In genomic region chr19:7456964-7457541, GRCh38 we compare ENCODE assay signal across 20 cellular contexts. TPM values are rescaled to one million over a fixed set of nuclear protein-coding genes. Genes with fewer than 3 reads are reported as not detected.
A peak's percentile ranks its signal among the peaks of the same experiment; 100 is the strongest.
DNase-seq lines count a peak whose midpoint lies in the region; ATAC-seq lines count a peak whose summit lies in the region.
"Had no signal": no experiment of that assay in that cellular context is flagged by ENCODE, and none has a peak within 500 bp of the region (broad histone marks: within the 10 kb centered on the region; RNA-seq: fewer than 3 reads in every experiment).

No MANE protein-coding gene starts in this region.

- H3K4me3 Mint-ChIP-seq in activated T-helper 2 cell treated with anti-CD3 and anti-CD28 coated beads, Interferon-gamma antibody, Interleukin-2, Interleukin-4, amounts not matched to agents 10 μg/mL and 5 μg/mL and 100 μg/mL, durations not matched to agents 14 hours and 24 hours and 36 hours (ENCODE audit: low read depth): no peak overlapping the region
- no peak overlapping the region for H3K4me3 Mint-ChIP-seq in stimulated activated naive B cell treated with anti-CD40 and anti-IgM and Interleukin-4, amounts not matched to agents 10 μg/mL and 1 μg/mL and 100 μg/mL, for 72 hours
- H3K4me3 Mint-ChIP-seq: activated CD4-positive, alpha-beta T cell treated with anti-CD3 and anti-CD28 coated beads, Interleukin-2, amount 10 ng/mL, durations not matched to agents 24 days and 14 days; brain; neural progenitor cell had no signal

- peaks cover 14% of the 10 kb centered on the region for H3K9me3 Mint-ChIP-seq in activated T-helper 2 cell treated with anti-CD3 and anti-CD28 coated beads, Interferon-gamma antibody, Interleukin-2, Interleukin-4, amounts not matched to agents 10 μg/mL and 5 μg/mL and 100 μg/mL, durations not matched to agents 14 hours and 24 hours and 36 hours
- H3K9me3 Mint-ChIP-seq in stimulated activated naive B cell treated with anti-CD40 and anti-IgM and Interleukin-4, amounts not matched to agents 10 μg/mL and 1 μg/mL and 100 μg/mL, for 72 hours: peaks cover 2 to 8% of the 10 kb centered on the region in 2 donors

- no peaks in the 10 kb centered on the region for H3K27me3 Mint-ChIP-seq in activated T-helper 2 cell treated with anti-CD3 and anti-CD28 coated beads, Interferon-gamma antibody, Interleukin-2, Interleukin-4, amounts not matched to agents 10 μg/mL and 5 μg/mL and 100 μg/mL, durations not matched to agents 14 hours and 24 hours and 36 hours (ENCODE audit: low read depth)
- no peaks in the 10 kb centered on the region for H3K27me3 Mint-ChIP-seq in stimulated activated naive B cell treated with anti-CD40 and anti-IgM and Interleukin-4, amounts not matched to agents 10 μg/mL and 1 μg/mL and 100 μg/mL, for 72 hours
- H3K27me3 Mint-ChIP-seq: activated CD4-positive, alpha-beta T cell treated with anti-CD3 and anti-CD28 coated beads, Interleukin-2, amount 10 ng/mL, durations not matched to agents 24 days and 14 days; brain had no signal

- intact Hi-C loops in activated T-helper 2 cell treated with anti-CD3 and anti-CD28 coated beads, Interferon-gamma antibody, Interleukin-2, Interleukin-4, amounts not matched to agents 10 μg/mL and 5 μg/mL and 100 μg/mL, durations not matched to agents 14 hours and 24 hours and 36 hours (cut with micrococcal nuclease): no loop called here

- peak overlapping the region; percentile 52 for H3K27ac Mint-ChIP-seq in activated T-helper 2 cell treated with anti-CD3 and anti-CD28 coated beads, Interferon-gamma antibody, Interleukin-2, Interleukin-4, amounts not matched to agents 10 μg/mL and 5 μg/mL and 100 μg/mL, durations not matched to agents 14 hours and 24 hours and 36 hours
- peak overlapping the region; percentile 5 for H3K27ac Mint-ChIP-seq in stimulated activated naive B cell treated with anti-CD40 and anti-IgM and Interleukin-4, amounts not matched to agents 10 μg/mL and 1 μg/mL and 100 μg/mL, for 72 hours
- H3K27ac Mint-ChIP-seq: activated CD4-positive, alpha-beta T cell treated with anti-CD3 and anti-CD28 coated beads, Interleukin-2, amount 10 ng/mL, durations not matched to agents 24 days and 14 days; brain; neural progenitor cell had no signal

- ATAC-seq in stimulated activated naive B cell treated with anti-CD40 and anti-IgM and Interleukin-4, amounts not matched to agents 10 μg/mL and 1 μg/mL and 100 μg/mL, for 72 hours (replicated peaks): no peak
- ATAC-seq: mucosa of descending colon, psoas muscle, upper lobe of right lung had no signal

- DNase-seq in stimulated activated CD4-positive, alpha-beta T cell treated with anti-CD3 and anti-CD28 coated beads, Interleukin-1b, Interleukin-23, amount 100 ng/mL, for 48 hours: peak; percentile 16
- no peak for DNase-seq in stimulated activated CD4-positive, alpha-beta T cell treated with anti-CD3 and anti-CD28 coated beads, Interleukin-2, amount 100 ng/mL, for 48 hours
- peak; percentile 29 for DNase-seq in LHCN-M2 (ENCODE audit: low read depth)
- DNase-seq in activated T-helper 2 cell treated with anti-CD3 and anti-CD28 coated beads, Interferon-gamma antibody, Interleukin-2, Interleukin-4, amounts not matched to agents 10 μg/mL and 5 μg/mL and 100 μg/mL, durations not matched to agents 14 hours and 24 hours and 36 hours (ENCODE audit: low spot score): no peak
- no peak for DNase-seq in stimulated activated naive B cell treated with anti-CD40 and anti-IgM and Interleukin-4, amounts not matched to agents 10 μg/mL and 1 μg/mL and 100 μg/mL, for 72 hours
- no peak for DNase-seq in NOMO-1 (lab: John Stamatoyannopoulos, UW; ENCODE audit: unreplicated experiment in 2 of 2)
- DNase-seq in SW480 (ENCODE audit: low spot score): no peak
- DNase-seq: activated CD4-positive, alpha-beta T cell treated with anti-CD3 and anti-CD28 coated beads, Interleukin-2, amount 10 ng/mL, durations not matched to agents 24 days and 14 days; AML-193; cortex of kidney; foreskin melanocyte; hippocampal formation; mucosa of descending colon; NCI-H1105 treated with DMSO at 0.1 percent for 48 hours; NCI-H510A treated with DMSO at 0.1 percent for 48 hours; psoas muscle; Right ventricle myocardium superior; upper lobe of right lung had no signal

- peaks cover 68% of the 10 kb centered on the region for H3K36me3 Mint-ChIP-seq in activated T-helper 2 cell treated with anti-CD3 and anti-CD28 coated beads, Interferon-gamma antibody, Interleukin-2, Interleukin-4, amounts not matched to agents 10 μg/mL and 5 μg/mL and 100 μg/mL, durations not matched to agents 14 hours and 24 hours and 36 hours (ENCODE audit: low read depth)
- H3K36me3 Mint-ChIP-seq in stimulated activated naive B cell treated with anti-CD40 and anti-IgM and Interleukin-4, amounts not matched to agents 10 μg/mL and 1 μg/mL and 100 μg/mL, for 72 hours: peaks cover 53 to 70% of the 10 kb centered on the region in 2 donors

- H3K4me1 Mint-ChIP-seq in activated T-helper 2 cell treated with anti-CD3 and anti-CD28 coated beads, Interferon-gamma antibody, Interleukin-2, Interleukin-4, amounts not matched to agents 10 μg/mL and 5 μg/mL and 100 μg/mL, durations not matched to agents 14 hours and 24 hours and 36 hours (ENCODE audit: low read depth): no peaks in the 10 kb centered on the region
- H3K4me1 Mint-ChIP-seq in stimulated activated naive B cell treated with anti-CD40 and anti-IgM and Interleukin-4, amounts not matched to agents 10 μg/mL and 1 μg/mL and 100 μg/mL, for 72 hours: peaks cover 0 to 11% of the 10 kb centered on the region in 2 donors
- H3K4me1 Mint-ChIP-seq: activated CD4-positive, alpha-beta T cell treated with anti-CD3 and anti-CD28 coated beads, Interleukin-2, amount 10 ng/mL, durations not matched to agents 24 days and 14 days; brain; neural progenitor cell had no signal

RNA-seq across cellular contexts. Expression of gene PEX11G, which starts 31.8 kb away (rescaled TPM):
- 3.5 and 3.8 TPM in 2 replicates for total RNA-seq in LHCN-M2 (2014; rRNA removed)
- polyA plus RNA-seq in LHCN-M2 (2012): 3.5 TPM
- 1.3 and 2.5 TPM in 2 replicates for total RNA-seq in activated T-helper 2 cell treated with anti-CD3 and anti-CD28 coated beads, Interferon-gamma antibody, Interleukin-2, Interleukin-4, amounts not matched to agents 10 μg/mL and 5 μg/mL and 100 μg/mL, durations not matched to agents 14 hours and 24 hours and 36 hours

RNA-seq across cellular contexts. Expression of gene ZNF358, which starts 58.9 kb away (rescaled TPM):
- total RNA-seq in LHCN-M2 (2014; rRNA removed): 59.1 and 59.6 TPM in 2 replicates
- polyA plus RNA-seq in LHCN-M2 (2012): 65.2 TPM
- 5.3 and 7.9 TPM in 2 replicates for total RNA-seq in activated T-helper 2 cell treated with anti-CD3 and anti-CD28 coated beads, Interferon-gamma antibody, Interleukin-2, Interleukin-4, amounts not matched to agents 10 μg/mL and 5 μg/mL and 100 μg/mL, durations not matched to agents 14 hours and 24 hours and 36 hours

Comparison
In these comparisons a context has a peak if more than half of its experiments do, and no peak if none do; other contexts are left out.
1. DNase-seq: peak in stimulated activated CD4-positive, alpha-beta T cell treated with anti-CD3 and anti-CD28 coated beads, Interleukin-1b, Interleukin-23, amount 100 ng/mL, for 48 hours (single experiment) and LHCN-M2 (single experiment); none in stimulated activated CD4-positive, alpha-beta T cell treated with anti-CD3 and anti-CD28 coated beads, Interleukin-2, amount 100 ng/mL, for 48 hours (0 of 2), activated T-helper 2 cell treated with anti-CD3 and anti-CD28 coated beads, Interferon-gamma antibody, Interleukin-2, Interleukin-4, amounts not matched to agents 10 μg/mL and 5 μg/mL and 100 μg/mL, durations not matched to agents 14 hours and 24 hours and 36 hours (single experiment), stimulated activated naive B cell treated with anti-CD40 and anti-IgM and Interleukin-4, amounts not matched to agents 10 μg/mL and 1 μg/mL and 100 μg/mL, for 72 hours (single experiment), NOMO-1 (0 of 2) and SW480 (single experiment).